ENCODE assay signal across 23 cellular contexts in the genomic region with DNA sequence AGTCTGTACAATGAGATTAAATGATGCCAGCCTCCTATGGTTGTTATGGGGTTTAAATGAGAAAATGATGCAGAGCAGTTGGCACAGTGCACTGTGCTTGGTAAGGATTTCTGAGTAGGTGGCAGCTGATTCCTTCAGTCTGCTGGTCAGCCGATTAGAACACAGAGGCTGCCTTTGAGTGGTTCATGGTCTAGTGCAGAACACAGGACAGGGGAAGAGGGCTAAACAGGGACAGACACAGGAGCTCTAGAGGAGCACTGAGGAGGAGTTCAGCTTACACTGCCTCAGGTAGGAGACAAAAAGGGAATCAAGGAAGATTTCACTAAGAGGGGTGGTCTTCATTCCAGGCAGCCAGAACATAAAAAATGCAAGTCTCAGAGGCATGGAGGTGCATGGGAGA. TPM values are rescaled to one million over a fixed set of nuclear protein-coding genes. Genes with fewer than 3 reads are reported as not detected.
DNase-seq lines count a peak whose midpoint lies in the region; ATAC-seq and TF ChIP-seq lines count a peak whose summit lies in the region.
"Had no signal": no experiment of that assay in that cellular context is flagged by ENCODE, and none has a peak within 500 bp of the region (broad histone marks: within the 10 kb centered on the region; RNA-seq: fewer than 3 reads in every experiment).

No MANE protein-coding gene starts in this region.

- intact Hi-C loops in heart left ventricle (cut with DNase I) (loop anchor here in 5 of 10 donors (2.0 to 5.0 kb wide), 6 partner anchors 40 to 65 kb away; a partner anchor contains a TSS), Right ventricle myocardium inferior (cut with DNase I) (loop anchor here (2.0 to 5.0 kb wide), 2 partner anchors 63 to 65 kb away; a partner anchor contains a TSS), gastrocnemius medialis (cut with DNase I; ENCODE audit: low total_unique reads) (loop anchor here (5.0 kb wide), 1 partner anchor 65 kb away; no protein-coding TSS in a partner anchor)

- 30 to 50% (median 42%) methylated on average over 1 of the region's 1 CpG for WGBS in heart left ventricle, 4 donors

- ATAC-seq in heart left ventricle: peak in 2 of 4 donors; percentile 40 to 41
- ATAC-seq in Right ventricle myocardium inferior: no peak
- ATAC-seq in gastrocnemius medialis: no peak
- ATAC-seq: effector memory CD8-positive, alpha-beta T cell; stimulated activated effector memory CD8-positive, alpha-beta T cell treated with anti-CD3 and anti-CD28 coated beads, Interleukin-12 subunit alpha, Interleukin-12 subunit beta, amount 100 ng/mL, for 72 hours had no signal

- H3K27me3 ChIP-seq in heart left ventricle: no peaks in the 10 kb centered on the region
- no peaks in the 10 kb centered on the region for H3K27me3 ChIP-seq in layer of hippocampus (ENCODE audit: control insufficient read depth, insufficient read depth, low read length)
- no peaks in the 10 kb centered on the region for H3K27me3 ChIP-seq in gastrocnemius medialis
- no peaks in the 10 kb centered on the region for H3K27me3 ChIP-seq in brain microvascular endothelial cell (replicated peaks)
- H3K27me3 ChIP-seq: BE2C had no signal

- TF ChIP-seq CTCF in heart left ventricle (IDR thresholded peaks at IDR 0.05) (no peak), gastrocnemius medialis (IDR thresholded peaks at IDR 0.05 in 4 of 5, conservative IDR thresholded peaks at IDR 0.05 in 1 of 5) (no peak), brain microvascular endothelial cell (IDR thresholded peaks at IDR 0.05; ENCODE audit: low read depth, low read length, missing control alignments) (no peak)

- H3K4me3 ChIP-seq in heart left ventricle (peak overlapping the region; percentile 27 to 66 (median 52)), gastrocnemius medialis (peak overlapping the region; percentile 47 to 54 (median 48)), brain microvascular endothelial cell (ENCODE audit: low read depth, low read length) (no peak overlapping the region)

- H3K27ac ChIP-seq in heart left ventricle: peak overlapping the region in 11 of 12 donors; percentile 37 to 93 (median 79)
- peak overlapping the region; percentile 24 for H3K27ac ChIP-seq in layer of hippocampus (ENCODE audit: low read depth, low read length)
- peak overlapping the region; percentile 70 to 81 (median 74) for H3K27ac ChIP-seq in gastrocnemius medialis
- H3K27ac ChIP-seq in brain microvascular endothelial cell: no peak overlapping the region
- H3K27ac ChIP-seq: RWPE1 had no signal

- in situ Hi-C loops in gastrocnemius medialis (cut with MboI; ENCODE audit: low sequenced_read_pairs in 4 of 4) (no loop called here), brain microvascular endothelial cell (cut with HindIII; ENCODE audit: low pct_ligation_motif_present, low sequenced_read_pairs) (no loop called here)

- H3K9me3 ChIP-seq in heart left ventricle: no peaks in the 10 kb centered on the region
- H3K9me3 ChIP-seq in gastrocnemius medialis: no peaks in the 10 kb centered on the region
- H3K9me3 ChIP-seq: BE2C, Caco-2 had no signal

- H3K36me3 ChIP-seq in heart left ventricle (peaks cover 0 to 17% (median 3%) of the 10 kb centered on the region in 9 donors), gastrocnemius medialis (no peaks in the 10 kb centered on the region), brain microvascular endothelial cell (replicated peaks) (no peaks in the 10 kb centered on the region)
- H3K36me3 ChIP-seq: BE2C had no signal

- H3K4me1 ChIP-seq in heart left ventricle (peaks cover 0 to 50% (median 28%) of the 10 kb centered on the region in 12 donors), gastrocnemius medialis (no peaks in the 10 kb centered on the region)
- H3K4me1 ChIP-seq: BE2C, Caco-2 had no signal

- no peak for TF ChIP-seq POLR2A in heart left ventricle (IDR thresholded peaks at IDR 0.05)
- TF ChIP-seq POLR2A in gastrocnemius medialis (IDR thresholded peaks at IDR 0.05): no peak

- DNase-seq in heart left ventricle (peak in 1 of 5 donors; percentile 8), Right ventricle myocardium inferior (ENCODE audit: missing footprints) (no peak), gastrocnemius medialis (no peak), NCI-H510A (lab: John Stamatoyannopoulos, UW) (no peak), NCI-H128 (lab: John Stamatoyannopoulos, UW; ENCODE audit: unreplicated experiment) (no peak), AG08396 (ENCODE audit: low spot score) (no peak), brain microvascular endothelial cell (no peak)
- DNase-seq: activated gamma-delta T cell treated with Interleukin-2 at 50 U/mL for 16 hours; activated T-cell treated with anti-CD3 and anti-CD28 coated beads for 4 hours; BE2C; Caco-2; effector memory CD8-positive, alpha-beta T cell; hippocampal formation; KG1; NCI-H1048; NCI-H2029 treated with DMSO at 0.1 percent for 48 hours had no signal

RNA-seq across cellular contexts. Expression of a gene that starts 1.4 kb away (rescaled TPM):
- total RNA-seq in heart left ventricle (10 to 100 TPM; 19.2 to 65.1 (median 28.4) TPM), Right ventricle myocardium inferior (22.2 TPM), gastrocnemius medialis (10 to 100 TPM; 15.9 to 27.9 (median 20.7) TPM)
- 10 to 100 TPM; 25.1 to 37.6 TPM for polyA plus RNA-seq in heart left ventricle
- total RNA-seq: Caco-2, NCI-H460 had no signal
- polyA plus RNA-seq: keratinocyte had no signal

RNA-seq across cellular contexts. Expression of a gene that starts 16.8 kb away (rescaled TPM):
- total RNA-seq in heart left ventricle (not detected), Right ventricle myocardium inferior (not detected), gastrocnemius medialis (under 1 TPM in 1 of 4 donors, not detected in 3; 0.27 TPM)
- polyA plus RNA-seq in heart left ventricle: not detected
- total RNA-seq: A172, mononuclear cell had no signal

RNA-seq across cellular contexts. Expression of a gene that starts 32.4 kb away (rescaled TPM):
- under 1 TPM in 4 of 9 donors, not detected in 5; 0.15 to 0.68 (median 0.47) TPM for total RNA-seq in heart left ventricle
- under 1 TPM; 0.11 to 0.30 TPM for polyA plus RNA-seq in heart left ventricle
- total RNA-seq in Right ventricle myocardium inferior: not detected
- not detected for total RNA-seq in gastrocnemius medialis
- total RNA-seq: A172, NCI-H460 had no signal

RNA-seq across cellular contexts. Expression of a gene that starts 35.4 kb away (rescaled TPM):
- total RNA-seq in heart left ventricle (under 1 TPM; 0.25 to 0.98 (median 0.59) TPM), Right ventricle myocardium inferior (0.73 TPM), gastrocnemius medialis (not detected)
- polyA plus RNA-seq in heart left ventricle: under 1 TPM in 1 of 2 donors, not detected in 1; 0.11 TPM
- total RNA-seq: A172, Caco-2, NCI-H460 had no signal
- polyA plus RNA-seq: keratinocyte had no signal

RNA-seq across cellular contexts. Expression of a gene that starts 56.6 kb away (rescaled TPM):
- total RNA-seq in heart left ventricle (10 to 100 TPM in 1 of 9 donors, 1 to 10 TPM in 5, under 1 TPM in 3; 0.45 to 16.9 (median 1.5) TPM), Right ventricle myocardium inferior (1.6 TPM), gastrocnemius medialis (1 to 10 TPM in 1 of 4 donors, under 1 TPM in 3; 0.46 to 2.4 (median 0.76) TPM)
- under 1 TPM; 0.38 to 0.49 TPM for polyA plus RNA-seq in heart left ventricle
